9 cellular contexts compared by ENCODE assay signal in the genomic region with DNA sequence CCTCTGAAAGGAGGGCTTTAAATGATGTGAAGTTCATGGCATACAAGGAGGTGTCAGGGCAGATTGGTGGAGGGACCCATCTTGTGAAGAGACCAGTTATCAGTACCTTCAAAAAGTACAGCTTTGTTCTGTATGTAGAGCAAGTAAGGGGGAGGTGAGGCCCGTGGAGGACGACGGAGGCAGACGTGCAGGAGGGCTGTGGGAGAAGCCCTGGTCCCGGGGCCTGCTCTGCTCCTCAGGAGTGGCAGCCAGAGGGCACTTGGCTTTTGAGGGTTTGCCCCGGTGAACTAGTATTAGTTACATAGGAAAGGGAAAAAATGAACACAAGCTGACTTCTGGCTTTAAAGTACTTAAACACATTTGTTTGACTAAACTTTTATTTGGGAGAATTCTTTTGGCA.
"Had no signal": no experiment of that assay in that cellular context is flagged by ENCODE, and none has a peak within 500 bp of the region (broad histone marks: within the 10 kb centered on the region; RNA-seq: fewer than 3 reads in every experiment).

No MANE protein-coding gene starts in this region.

- DNase-seq: activated CD4-positive, CD25-positive, alpha-beta regulatory T cell treated with anti-CD3 and anti-CD28 coated beads, Interleukin-2, amount 50 U/mL, for 72 hours; central memory CD4-positive, alpha-beta T cell; effector memory CD4-positive, alpha-beta T cell; left ventricle myocardium superior; SHP77 treated with DMSO at 0.1 percent for 48 hours; stimulated activated CD4-positive, alpha-beta T cell treated with anti-CD3 and anti-CD28 coated beads, Interleukin-4, amount 100 ng/mL, for 4 hours; transverse colon had no signal

- H3K4me3 ChIP-seq: hepatocyte, skin epidermis, transverse colon had no signal

- H3K9me3 ChIP-seq: transverse colon had no signal

- H3K27ac ChIP-seq: hepatocyte, skin epidermis, transverse colon had no signal

- ATAC-seq: left ventricle myocardium superior had no signal
